Comparison of ENCODE assay signal across 8 cellular contexts in genomic region chr4:113468165-113469022, GRCh38.
DNase-seq lines count a peak whose midpoint lies in the region; ATAC-seq and TF ChIP-seq lines count a peak whose summit lies in the region.

No MANE protein-coding gene starts in this region.

- in situ Hi-C loops in ACHN (cut with HindIII; ENCODE audit: low pct_ligation_motif_present, low pct_unique_long_range_greater_than_20kb, low sequenced_read_pairs) = no loop called here

- WGBS in gastroesophageal sphincter (ENCODE audit: low coverage in 1 of 2), 2 donors = 17 to 33% methylated on average over 6 to 7 of the region's 8 CpGs
- 22 to 27% (median 25%) methylated on average over 8 of the region's 8 CpGs for WGBS in ovary, 3 donors

- no peaks in the 10 kb centered on the region for H3K27me3 Mint-ChIP-seq in activated T-cell treated with anti-CD3 and anti-CD28 coated beads, Interleukin-2, amount 50 U/mL, for 72 hours (ENCODE audit: low read depth)

- TF ChIP-seq POLR2A in gastroesophageal sphincter (IDR thresholded peaks at IDR 0.05) = no peak
- no peak for TF ChIP-seq POLR2A in ovary (IDR thresholded peaks at IDR 0.05)

- H3K27me3 ChIP-seq in gastroesophageal sphincter = no peaks in the 10 kb centered on the region
- H3K27me3 ChIP-seq in ovary = no peaks in the 10 kb centered on the region

- intact Hi-C loops in ovary (cut with DNase I) = no loop called here

- H3K4me3 ChIP-seq in gastroesophageal sphincter = peak overlapping the region in 1 of 2 donors; percentile 4
- H3K4me3 ChIP-seq in ovary = no peak overlapping the region

- H3K36me3 Mint-ChIP-seq in activated T-cell treated with anti-CD3 and anti-CD28 coated beads, Interleukin-2, amount 50 U/mL, for 72 hours (ENCODE audit: insufficient read depth in 2 of 2) = peaks cover 18 to 29% of the 10 kb centered on the region in 2 donors

- peak; percentile 97 to 99 for ATAC-seq in activated T-cell treated with anti-CD3 and anti-CD28 coated beads, Interleukin-2, amount 50 U/mL, for 72 hours (replicated peaks in 1 of 2)
- ATAC-seq in gastroesophageal sphincter = peak; percentile 98
- ATAC-seq in GM18519 (IDR thresholded peaks at IDR 0.05; ENCODE audit: low FRiP score, unreplicated experiment) = no peak
- ATAC-seq in GM21737 (IDR thresholded peaks at IDR 0.05; ENCODE audit: unreplicated experiment) = no peak

- peaks cover 0 to 9% of the 10 kb centered on the region in 2 donors for H3K36me3 ChIP-seq in gastroesophageal sphincter
- H3K36me3 ChIP-seq in ovary = no peaks in the 10 kb centered on the region

- no peak for TF ChIP-seq EP300 in gastroesophageal sphincter (IDR thresholded peaks at IDR 0.05)
- TF ChIP-seq EP300 in ovary (IDR thresholded peaks at IDR 0.05) = no peak

- H3K9me3 ChIP-seq in gastroesophageal sphincter = no peaks in the 10 kb centered on the region
- H3K9me3 ChIP-seq in ovary = no peaks in the 10 kb centered on the region

- peaks cover 41% of the 10 kb centered on the region for H3K4me1 Mint-ChIP-seq in activated T-cell treated with anti-CD3 and anti-CD28 coated beads, Interleukin-2, amount 50 U/mL, for 72 hours (ENCODE audit: low read depth)

- DNase-seq in ACHN (peak; percentile 95), HPDE6-E6E7 (ENCODE audit: extremely low spot score) (peak; percentile 87), ovary (peak; percentile 57 to 86 (median 65)), middle frontal gyrus (ENCODE audit: extremely low spot score, low spot score) (no peak)
- DNase-seq in activated T-cell treated with anti-CD3 and anti-CD28 coated beads, Interleukin-2, amount 50 U/mL, for 72 hours = peak; percentile 41 to 52

- no peak for TF ChIP-seq CTCF in gastroesophageal sphincter (IDR thresholded peaks at IDR 0.05)
- no peak for TF ChIP-seq CTCF in ovary (IDR thresholded peaks at IDR 0.05)

- H3K9me3 Mint-ChIP-seq in activated T-cell treated with anti-CD3 and anti-CD28 coated beads, Interleukin-2, amount 50 U/mL, for 72 hours = peaks cover 0 to 3% of the 10 kb centered on the region in 2 donors

- peak overlapping the region in 1 of 2 donors; percentile 60 for H3K4me3 Mint-ChIP-seq in activated T-cell treated with anti-CD3 and anti-CD28 coated beads, Interleukin-2, amount 50 U/mL, for 72 hours

- H3K4me1 ChIP-seq in gastroesophageal sphincter (peaks cover 3 to 45% (median 11%) of the 10 kb centered on the region in 3 donors), ovary (ENCODE audit: insufficient read depth) (peaks cover 9% of the 10 kb centered on the region)

- H3K27ac Mint-ChIP-seq in activated T-cell treated with anti-CD3 and anti-CD28 coated beads, Interleukin-2, amount 50 U/mL, for 72 hours = peak overlapping the region; percentile 44

- H3K27ac ChIP-seq in gastroesophageal sphincter = peak overlapping the region; percentile 84 to 99 (median 88)
- H3K27ac ChIP-seq in ovary = peak overlapping the region; percentile 54 to 62

Comparison
In these comparisons a context has a peak if more than half of its experiments do, and no peak if none do; other contexts are left out.
1. ATAC-seq: peak in activated T-cell treated with anti-CD3 and anti-CD28 coated beads, Interleukin-2, amount 50 U/mL, for 72 hours (2 of 2) and gastroesophageal sphincter (single experiment); none in GM18519 (single experiment) and GM21737 (single experiment).